In the genomic region with DNA sequence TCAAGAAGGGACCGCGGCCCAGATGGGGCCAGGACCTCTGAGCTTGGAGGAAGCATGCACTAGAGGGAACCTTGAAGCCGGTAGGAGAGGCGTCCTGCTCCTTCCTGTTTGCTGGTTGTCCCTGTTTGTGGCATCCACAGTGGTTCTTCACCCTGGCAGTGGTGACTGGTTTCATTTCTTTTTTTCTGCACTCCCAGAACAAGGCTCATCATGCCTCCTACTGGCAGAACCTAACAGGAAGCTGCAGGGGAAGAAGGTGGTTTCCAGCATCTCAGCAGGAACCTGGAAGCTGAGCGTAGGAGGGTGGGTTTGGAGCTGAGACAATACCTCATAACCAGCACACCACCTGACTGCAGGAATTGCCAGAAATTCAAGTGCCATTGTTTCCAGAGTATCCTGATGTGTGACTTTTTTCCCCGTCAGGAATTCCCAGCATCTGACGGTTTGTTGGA, we compare ENCODE assay signal across 8 cellular contexts. TPM values are rescaled to one million over a fixed set of nuclear protein-coding genes. Genes with fewer than 3 reads are reported as not detected.
DNase-seq lines count a peak whose midpoint lies in the region; ATAC-seq, FAIRE-seq and TF ChIP-seq lines count a peak whose summit lies in the region.

No MANE protein-coding gene starts in this region.

- DNase-seq in AG09319 (ENCODE audit: extremely low read depth, low read depth) (no peak), GM12892 (ENCODE audit: insufficient read length) (peak; percentile 34), NCI-H69 (lab: John Stamatoyannopoulos, UW) (peak; percentile 28), breast epithelium (ENCODE audit: low spot score in 2 of 2) (peak in 1 of 2 donors; percentile 74), kidney (no peak)

- no peaks in the 10 kb centered on the region for H3K36me3 ChIP-seq in breast epithelium
- no peaks in the 10 kb centered on the region for H3K36me3 ChIP-seq in kidney (ENCODE audit: control insufficient read depth in 1 of 2, insufficient read depth in 2 of 2, low read length in 2 of 2)

- H3K4me1 ChIP-seq in breast epithelium (no peaks in the 10 kb centered on the region), kidney (ENCODE audit: control insufficient read depth in 1 of 2, insufficient read depth in 1 of 2, low read depth in 1 of 2, low read length in 2 of 2) (no peaks in the 10 kb centered on the region)

- peak; percentile 35 for TF ChIP-seq CTCF in AG09319 (IDR thresholded peaks at IDR 0.05; ENCODE audit: low read depth, low read length)
- TF ChIP-seq CTCF in breast epithelium (IDR thresholded peaks at IDR 0.05): peak in 2 of 3 donors; percentile 41 to 57
- TF ChIP-seq CTCF in kidney (IDR thresholded peaks at IDR 0.05; ENCODE audit: borderline replicate concordance, extremely low read depth, insufficient read depth): peak; percentile 35

- intact Hi-C loops in breast epithelium (cut with DNase I; ENCODE audit: low total_unique reads): no loop called here
- intact Hi-C loops in kidney (cut with DNase I): no loop called here

- H3K4me3 ChIP-seq in breast epithelium (peak overlapping the region in 2 of 3 donors; percentile 21 to 40), kidney (ENCODE audit: low read length in 2 of 2) (peak overlapping the region in 1 of 2 donors; percentile 1)

- FAIRE-seq in GM12892 (lab: Jason Lieb, UNC) (peak; percentile 74), kidney (lab: Jason Lieb, UNC) (no peak)

- ATAC-seq in HG02678 (IDR thresholded peaks at IDR 0.05; ENCODE audit: unreplicated experiment): peak; percentile 86
- no peak for ATAC-seq in HG03280 (IDR thresholded peaks at IDR 0.05; ENCODE audit: unreplicated experiment)

- TF ChIP-seq POLR2A in GM12892 (IDR thresholded peaks at IDR 0.05; ENCODE audit: low read depth, low read length) (no peak), breast epithelium (IDR thresholded peaks at IDR 0.05) (no peak)

- H3K27ac ChIP-seq in breast epithelium (peak overlapping the region; percentile 56 to 80), kidney (ENCODE audit: low read depth in 2 of 2, low read length in 2 of 2) (no peak overlapping the region), temporal lobe (ENCODE audit: low read depth, low read length) (peak overlapping the region; percentile 63)

- no peaks in the 10 kb centered on the region for H3K9me3 ChIP-seq in breast epithelium
- no peaks in the 10 kb centered on the region for H3K9me3 ChIP-seq in kidney (ENCODE audit: control insufficient read depth in 1 of 2, low read length in 2 of 2)

- H3K9ac ChIP-seq in kidney (ENCODE audit: low read length in 2 of 2): no peak overlapping the region

- H3K27me3 ChIP-seq in breast epithelium: no peaks in the 10 kb centered on the region

RNA-seq across cellular contexts. Expression of a gene that starts 5.8 kb away (rescaled TPM):
- 4.0 TPM for polyA plus RNA-seq in GM12892 (2012; ENCODE audit: missing spikeins)
- total RNA-seq in breast epithelium (1 to 10 TPM; 6.6 to 9.8 (median 7.0) TPM), kidney (13.7 TPM), temporal lobe (13.0 TPM)
- polyA plus RNA-seq in kidney (ENCODE audit: insufficient read depth, low read depth, low replicate concordance): 8.6 TPM

RNA-seq across cellular contexts. Expression of a gene that starts 14.3 kb away (rescaled TPM):
- not detected for polyA plus RNA-seq in GM12892 (2012; ENCODE audit: missing spikeins)
- under 1 TPM in 2 of 3 donors, not detected in 1; 0.15 to 0.33 TPM for total RNA-seq in breast epithelium
- total RNA-seq in kidney: 0.13 TPM
- 0.28 TPM for polyA plus RNA-seq in kidney (ENCODE audit: insufficient read depth, low read depth, low replicate concordance)
- 0.25 TPM for total RNA-seq in temporal lobe

RNA-seq across cellular contexts. Expression of a gene that starts 15.9 kb away (rescaled TPM):
- 170 TPM for polyA plus RNA-seq in GM12892 (2012; ENCODE audit: missing spikeins)
- total RNA-seq in breast epithelium: 100 to 1,000 TPM in 2 of 3 donors, 10 to 100 TPM in 1; 95.2 to 128 (median 104) TPM
- 116 TPM for total RNA-seq in kidney
- polyA plus RNA-seq in kidney (ENCODE audit: insufficient read depth, low read depth, low replicate concordance): 247 TPM
- total RNA-seq in temporal lobe: 109 TPM

RNA-seq across cellular contexts. Expression of a gene that starts 55.0 kb away (rescaled TPM):
- 0.19 TPM for polyA plus RNA-seq in GM12892 (2012; ENCODE audit: missing spikeins)
- total RNA-seq in breast epithelium (under 1 TPM in 2 of 3 donors, not detected in 1; under 0.01 to 0.44 TPM), kidney (0.79 TPM), temporal lobe (0.74 TPM)
- polyA plus RNA-seq in kidney (ENCODE audit: insufficient read depth, low read depth, low replicate concordance): 0.04 TPM

Comparison
In these comparisons a context has a peak if more than half of its experiments do, and no peak if none do; other contexts are left out.
1. DNase-seq: peak in GM12892 (single experiment) and NCI-H69 (single experiment); none in AG09319 (single experiment) and kidney (single experiment).
2. H3K27ac ChIP-seq: peak in breast epithelium (2 of 2) and temporal lobe (single experiment); none in kidney (0 of 2).
3. Peak in every context shown above with its lines, with median percentiles within 50 percentile points of each other: CTCF ChIP-seq.